Comparison of ENCODE assay signal across 14 cellular contexts in genomic region chr2:55550368-55551102, GRCh38. TPM values are rescaled to one million over a fixed set of nuclear protein-coding genes. Genes with fewer than 3 reads are reported as not detected.
DNase-seq lines count a peak whose midpoint lies in the region; ATAC-seq and TF ChIP-seq lines count a peak whose summit lies in the region.
"Had no signal": no experiment of that assay in that cellular context is flagged by ENCODE, and none has a peak within 500 bp of the region (broad histone marks: within the 10 kb centered on the region; RNA-seq: fewer than 3 reads in every experiment).

No MANE protein-coding gene starts in this region.

- H2AFZ ChIP-seq in mammary epithelial cell (ENCODE audit: low read depth, low read length) = no peak overlapping the region

- ATAC-seq in naive thymus-derived CD8-positive, alpha-beta T cell = no peak
- no peak for ATAC-seq in HG03565 (IDR thresholded peaks at IDR 0.05; ENCODE audit: unreplicated experiment)
- ATAC-seq in GM21447 (IDR thresholded peaks at IDR 0.05; ENCODE audit: unreplicated experiment) = no peak
- ATAC-seq: K562; naive thymus-derived CD4-positive, alpha-beta T cell had no signal

- H3K36me3 Mint-ChIP-seq in naive thymus-derived CD8-positive, alpha-beta T cell = peaks cover 0 to 79% (median 28%) of the 10 kb centered on the region in 3 donors

- in situ Hi-C loops in mammary epithelial cell (cut with MboI; ENCODE audit: low sequenced_read_pairs in 2 of 2) = no loop called here

- POLR2A ChIA-PET in naive thymus-derived CD8-positive, alpha-beta T cell (lab: Charles Lee) = interaction anchor here (0.6 kb wide), 1 partner anchor 14 kb away, joined by 3 read pairs; no protein-coding TSS in a partner anchor

- intact Hi-C loops in mammary epithelial cell (cut with micrococcal nuclease) = no loop called here

- no peak overlapping the region for H3K9ac ChIP-seq in mammary epithelial cell (ENCODE audit: insufficient read depth, low read length)

- CTCF ChIA-PET in mammary epithelial cell (lab: Charles Lee; ENCODE audit: low non-redundant PET) = no interaction called here

- no peak overlapping the region for H3K27ac ChIP-seq in mammary epithelial cell (ENCODE audit: insufficient read depth, low read depth, low read length)

- dilution Hi-C loops in mammary epithelial cell (cut with HindIII; ENCODE audit: low sequenced_read_pairs) = no loop called here

- peak overlapping the region in 7 of 10 donors; percentile 8 to 73 (median 18) for H3K27ac Mint-ChIP-seq in naive thymus-derived CD8-positive, alpha-beta T cell
- H3K27ac Mint-ChIP-seq: stimulated activated naive CD8-positive, alpha-beta T cell treated with anti-CD3 and anti-CD28 coated beads, Interleukin-15, Interleukin-2, amounts not matched to agents 100 ng/mL and 50 ng/mL, for 24 hours had no signal

- H3K4me3 Mint-ChIP-seq in naive thymus-derived CD8-positive, alpha-beta T cell = no peak overlapping the region
- H3K4me3 Mint-ChIP-seq: naive thymus-derived CD4-positive, alpha-beta T cell; stimulated activated naive CD8-positive, alpha-beta T cell treated with anti-CD3 and anti-CD28 coated beads, Interleukin-15, Interleukin-2, amounts not matched to agents 100 ng/mL and 50 ng/mL, for 24 hours had no signal

- no peaks in the 10 kb centered on the region for H4K20me1 ChIP-seq in mammary epithelial cell (ENCODE audit: insufficient read depth, low read length)

- DNase-seq in COR-L47 (lab: John Stamatoyannopoulos, UW) = peak; percentile 18
- peak; percentile 19 for DNase-seq in NCI-H146 treated with DMSO at 0.1 percent for 48 hours (lab: John Stamatoyannopoulos, UW; ENCODE audit: unreplicated experiment)
- peak; percentile 79 for DNase-seq in mammary epithelial cell
- DNase-seq in naive thymus-derived CD8-positive, alpha-beta T cell = no peak
- DNase-seq in T1000 (lab: John Stamatoyannopoulos, UW) = no peak
- DNase-seq in RPMI8226 = no peak
- DNase-seq: activated CD4-positive, alpha-beta T cell treated with anti-CD3 and anti-CD28 coated beads for 1 hour; activated naive CD4-positive, alpha-beta T cell treated with Interleukin-2 at 50 U/mL for 16 hours; naive thymus-derived CD4-positive, alpha-beta T cell; NCI-H446 treated with DMSO at 0.1 percent for 48 hours had no signal

- no peak overlapping the region for H3K4me2 ChIP-seq in mammary epithelial cell (ENCODE audit: insufficient read depth, low read depth, low read length)

- H3K79me2 ChIP-seq in mammary epithelial cell (ENCODE audit: insufficient read depth, low read length) = peaks cover 3% of the 10 kb centered on the region

- H3K9me3 Mint-ChIP-seq in naive thymus-derived CD8-positive, alpha-beta T cell = no peaks in the 10 kb centered on the region
- H3K9me3 Mint-ChIP-seq: naive thymus-derived CD4-positive, alpha-beta T cell; stimulated activated naive CD8-positive, alpha-beta T cell treated with anti-CD3 and anti-CD28 coated beads, Interleukin-15, Interleukin-2, amounts not matched to agents 100 ng/mL and 50 ng/mL, for 24 hours had no signal

- H3K27me3 Mint-ChIP-seq in naive thymus-derived CD8-positive, alpha-beta T cell = no peaks in the 10 kb centered on the region
- H3K27me3 Mint-ChIP-seq: naive thymus-derived CD4-positive, alpha-beta T cell; stimulated activated naive CD8-positive, alpha-beta T cell treated with anti-CD3 and anti-CD28 coated beads, Interleukin-15, Interleukin-2, amounts not matched to agents 100 ng/mL and 50 ng/mL, for 24 hours had no signal

- H3K4me1 Mint-ChIP-seq in naive thymus-derived CD8-positive, alpha-beta T cell = peaks cover 5 to 11% (median 7%) of the 10 kb centered on the region in 4 donors

- 43% methylated on average over 4 of the region's 4 CpGs for WGBS in mammary epithelial cell (ENCODE audit: low coverage, missing lambda C conversion rate)

- H3K9me3 ChIP-seq in mammary epithelial cell (replicated peaks; ENCODE audit: insufficient read depth, low read length) = no peaks in the 10 kb centered on the region

- peaks cover 10% of the 10 kb centered on the region for H3K36me3 ChIP-seq in mammary epithelial cell (ENCODE audit: insufficient read depth, low read length)

- H3K4me1 ChIP-seq in mammary epithelial cell (ENCODE audit: insufficient read depth, low read length) = no peaks in the 10 kb centered on the region

- H3K27me3 ChIP-seq in mammary epithelial cell (ENCODE audit: insufficient read depth, low read length) = no peaks in the 10 kb centered on the region

- BruUV-seq in mammary epithelial cell (replicated peaks; lab: Mats Ljungman, UMichigan) = no TSS peak

- TF ChIP-seq CTCF in mammary epithelial cell (conservative IDR thresholded peaks at IDR 0.05 in 1 of 2, IDR thresholded peaks at IDR 0.05 in 1 of 2; ENCODE audit: extremely low read depth in 1 of 2, insufficient read depth in 1 of 2, low read depth in 1 of 2, low read length in 2 of 2) = no peak

- no peak overlapping the region for H3K4me3 ChIP-seq in mammary epithelial cell (replicated peaks in 1 of 3; ENCODE audit: insufficient read depth in 1 of 3, low read depth in 2 of 3, low read length in 3 of 3)
- H3K4me3 ChIP-seq: K562 had no signal

RNA-seq across cellular contexts. Expression of gene CFAP36, which starts 31.0 kb away (rescaled TPM):
- 10 to 100 TPM; 23.8 to 41.5 TPM for total RNA-seq in mammary epithelial cell
- 17.8 TPM for polyA plus RNA-seq in mammary epithelial cell
- polyA minus RNA-seq in mammary epithelial cell = not detected
- 10 to 100 TPM; 39.8 to 40.0 TPM for total RNA-seq in naive thymus-derived CD8-positive, alpha-beta T cell
- polyA plus RNA-seq in naive thymus-derived CD8-positive, alpha-beta T cell = 10 to 100 TPM; 26.1 to 35.6 (median 27.8) TPM

Comparison
In these comparisons a context has a peak if more than half of its experiments do, and no peak if none do; other contexts are left out.
1. DNase-seq: peak in COR-L47 (single experiment), NCI-H146 treated with DMSO at 0.1 percent for 48 hours (single experiment) and mammary epithelial cell (single experiment); none in naive thymus-derived CD8-positive, alpha-beta T cell (0 of 10), T1000 (single experiment) and RPMI8226 (single experiment).